Comparison of ENCODE assay signal across 14 cellular contexts in genomic region chr2:170679607-170680079, GRCh38. TPM values are rescaled to one million over a fixed set of nuclear protein-coding genes. Genes with fewer than 3 reads are reported as not detected.
DNase-seq lines count a peak whose midpoint lies in the region; ATAC-seq and TF ChIP-seq lines count a peak whose summit lies in the region.
"Had no signal": no experiment of that assay in that cellular context is flagged by ENCODE, and none has a peak within 500 bp of the region (broad histone marks: within the 10 kb centered on the region; RNA-seq: fewer than 3 reads in every experiment).

No MANE protein-coding gene starts in this region.

- no peak overlapping the region for H2AFZ ChIP-seq in hepatocyte

- H3K27me3 Mint-ChIP-seq in CD8-positive, alpha-beta T cell (ENCODE audit: low read depth): peaks cover 4% of the 10 kb centered on the region

- H3K9me3 ChIP-seq in NT2/D1 (ENCODE audit: insufficient read depth, low read length): no peaks in the 10 kb centered on the region
- H3K9me3 ChIP-seq in hepatocyte (ENCODE audit: low read depth): no peaks in the 10 kb centered on the region
- no peaks in the 10 kb centered on the region for H3K9me3 ChIP-seq in uterus
- no peaks in the 10 kb centered on the region for H3K9me3 ChIP-seq in CD8-positive, alpha-beta T cell (ENCODE audit: low read length)
- no peaks in the 10 kb centered on the region for H3K9me3 ChIP-seq in suprapubic skin

- no peaks in the 10 kb centered on the region for H3K36me3 Mint-ChIP-seq in CD8-positive, alpha-beta T cell
- H3K36me3 Mint-ChIP-seq: natural killer cell had no signal

- H3K9me2 ChIP-seq in hepatocyte (replicated peaks; ENCODE audit: insufficient read depth): no peaks in the 10 kb centered on the region

- POLR2A ChIA-PET in CD8-positive, alpha-beta T cell (lab: Charles Lee): interaction anchor here (0.8 kb wide), 1 partner anchor 13 kb away, joined by 3 read pairs; no protein-coding TSS in a partner anchor

- CTCF ChIA-PET in CD8-positive, alpha-beta T cell (lab: Charles Lee): interaction anchor here (0.7 to 1.7 kb wide), 3 partner anchors 9 to 37 kb away, joined by 3 to 4 read pairs (median 3); no protein-coding TSS in a partner anchor

- H3K79me2 ChIP-seq in hepatocyte: no peaks in the 10 kb centered on the region

- no peak for TF ChIP-seq POLR2A in uterus (IDR thresholded peaks at IDR 0.05)
- TF ChIP-seq POLR2A in suprapubic skin (IDR thresholded peaks at IDR 0.05): no peak

- H3K27ac Mint-ChIP-seq in CD8-positive, alpha-beta T cell: no peak overlapping the region
- H3K27ac Mint-ChIP-seq: activated T-helper 2 cell treated with anti-CD3 and anti-CD28 coated beads, Interferon-gamma antibody, Interleukin-2, Interleukin-4, amounts not matched to agents 10 μg/mL and 5 μg/mL and 100 μg/mL, durations not matched to agents 14 hours and 24 hours and 36 hours; natural killer cell had no signal

- peak overlapping the region; percentile 57 for H3K4me2 ChIP-seq in hepatocyte

- no peaks in the 10 kb centered on the region for H4K20me1 ChIP-seq in hepatocyte (ENCODE audit: insufficient read depth, poor library complexity, severe bottlenecking)

- no peaks in the 10 kb centered on the region for H3K9me3 Mint-ChIP-seq in CD8-positive, alpha-beta T cell
- H3K9me3 Mint-ChIP-seq: activated T-helper 2 cell treated with anti-CD3 and anti-CD28 coated beads, Interferon-gamma antibody, Interleukin-2, Interleukin-4, amounts not matched to agents 10 μg/mL and 5 μg/mL and 100 μg/mL, durations not matched to agents 14 hours and 24 hours and 36 hours; natural killer cell had no signal

- TF ChIP-seq EP300 in suprapubic skin (IDR thresholded peaks at IDR 0.05): no peak

- peak overlapping the region; percentile 50 for H3K9ac ChIP-seq in NT2/D1 (ENCODE audit: insufficient read length, low read depth)

- intact Hi-C loops in uterus (cut with DNase I; ENCODE audit: low total_unique reads): no loop called here
- intact Hi-C loops in CD8-positive, alpha-beta T cell (cut with DNase I, micrococcal nuclease): no loop called here

- H3K4me1 ChIP-seq in NT2/D1 (ENCODE audit: insufficient read depth, insufficient read length) (peaks cover 3% of the 10 kb centered on the region), hepatocyte (ENCODE audit: insufficient read depth) (peaks cover 10% of the 10 kb centered on the region), uterus (no peaks in the 10 kb centered on the region), suprapubic skin (no peaks in the 10 kb centered on the region)
- H3K4me1 ChIP-seq in CD8-positive, alpha-beta T cell (ENCODE audit: insufficient read depth, low read length): no peaks in the 10 kb centered on the region

- ATAC-seq in HG03432 (IDR thresholded peaks at IDR 0.05; ENCODE audit: unreplicated experiment): no peak
- ATAC-seq in CD8-positive, alpha-beta T cell: no peak
- ATAC-seq: natural killer cell had no signal

- H3K4me3 Mint-ChIP-seq in CD8-positive, alpha-beta T cell: no peak overlapping the region
- H3K4me3 Mint-ChIP-seq: natural killer cell had no signal

- peak in 2 of 3 experiments; percentile 0 to 7 for DNase-seq in NCI-H1417 (lab: John Stamatoyannopoulos, UW)
- no peak for DNase-seq in NCI-H1417 treated with DMSO at 0.1 percent for 48 hours (lab: John Stamatoyannopoulos, UW)
- DNase-seq in NT2/D1 (ENCODE audit: low read depth, low spot score): no peak
- peak; percentile 44 for DNase-seq in hepatocyte (ENCODE audit: low spot score)
- no peak for DNase-seq in uterus
- no peak for DNase-seq in CD8-positive, alpha-beta T cell
- DNase-seq in suprapubic skin (ENCODE audit: low spot score in 2 of 2): no peak
- DNase-seq: cerebellar nuclear complex; GF-D8; IMR-90; natural killer cell; stimulated activated CD4-positive, alpha-beta T cell treated with anti-CD3 and anti-CD28 coated beads, Interleukin-1b, Interleukin-23, amount 100 ng/mL, for 48 hours had no signal

- 6% methylated on average over 5 of the region's 5 CpGs for WGBS in hepatocyte (ENCODE audit: low lambda C conversion rate, missing lambda C conversion rate)
- 47% methylated on average over 5 of the region's 5 CpGs for WGBS in suprapubic skin

- H3K4me3 ChIP-seq in NT2/D1 (ENCODE audit: insufficient read length, low read depth) (peak overlapping the region; percentile 9), hepatocyte (no peak overlapping the region), uterus (no peak overlapping the region), suprapubic skin (no peak overlapping the region)
- no peak overlapping the region for H3K4me3 ChIP-seq in CD8-positive, alpha-beta T cell (ENCODE audit: low read depth, low read length)

- TF ChIP-seq CTCF in hepatocyte (IDR thresholded peaks at IDR 0.05; ENCODE audit: poor library complexity) (no peak), uterus (IDR thresholded peaks at IDR 0.05) (no peak), suprapubic skin (IDR thresholded peaks at IDR 0.05) (no peak)
- TF ChIP-seq CTCF in CD8-positive, alpha-beta T cell (IDR thresholded peaks at IDR 0.05): no peak

- H3K27ac ChIP-seq in hepatocyte (no peak overlapping the region), uterus (peak overlapping the region; percentile 10 to 29), suprapubic skin (no peak overlapping the region)
- no peak overlapping the region for H3K27ac ChIP-seq in CD8-positive, alpha-beta T cell (ENCODE audit: low read depth, low read length)

- no peaks in the 10 kb centered on the region for H3K36me3 ChIP-seq in NT2/D1 (ENCODE audit: insufficient read depth, insufficient read length, low read length)
- H3K36me3 ChIP-seq in hepatocyte (replicated peaks; ENCODE audit: insufficient read depth, low read depth): no peaks in the 10 kb centered on the region
- H3K36me3 ChIP-seq in uterus: no peaks in the 10 kb centered on the region
- H3K36me3 ChIP-seq in CD8-positive, alpha-beta T cell (ENCODE audit: insufficient read depth, low read length): no peaks in the 10 kb centered on the region
- no peaks in the 10 kb centered on the region for H3K36me3 ChIP-seq in suprapubic skin

- H3K4me1 Mint-ChIP-seq in CD8-positive, alpha-beta T cell (ENCODE audit: low read depth): peaks cover 9% of the 10 kb centered on the region
- H3K4me1 Mint-ChIP-seq: natural killer cell had no signal

- H3K27me3 ChIP-seq in NT2/D1 (ENCODE audit: insufficient read depth, insufficient read length) (no peaks in the 10 kb centered on the region), hepatocyte (no peaks in the 10 kb centered on the region), uterus (no peaks in the 10 kb centered on the region), suprapubic skin (no peaks in the 10 kb centered on the region)
- H3K27me3 ChIP-seq in CD8-positive, alpha-beta T cell (ENCODE audit: insufficient read depth, low read length): no peaks in the 10 kb centered on the region

RNA-seq across cellular contexts. Expression of gene SP5, which starts 35.5 kb away (rescaled TPM):
- total RNA-seq in hepatocyte (1.0 and 1.9 TPM in 2 replicates), uterus (1 to 10 TPM in 2 of 4 donors, under 1 TPM in 1, not detected in 1; 0.90 to 4.2 (median 1.0) TPM), suprapubic skin (1 to 10 TPM in 1 of 4 donors, under 1 TPM in 2, not detected in 1; 0.32 to 1.3 (median 0.89) TPM)
- polyA plus RNA-seq in hepatocyte: 1.8 and 2.4 TPM in 2 replicates
- not detected for total RNA-seq in CD8-positive, alpha-beta T cell
- total RNA-seq: IMR-90, natural killer cell had no signal
- polyA plus RNA-seq: IMR-90 had no signal

Comparison
In these comparisons a context has a peak if more than half of its experiments do, and no peak if none do; other contexts are left out.
1. DNase-seq: peak in NCI-H1417 (2 of 3) and hepatocyte (single experiment); none in NCI-H1417 treated with DMSO at 0.1 percent for 48 hours (single experiment), NT2/D1 (single experiment), uterus (0 of 2), CD8-positive, alpha-beta T cell (0 of 7) and suprapubic skin (0 of 2).
2. H3K27ac ChIP-seq: peak in uterus (2 of 2); none in hepatocyte (single experiment), CD8-positive, alpha-beta T cell (single experiment) and suprapubic skin (single experiment).